In genomic region chr19:33390120-33390907, GRCh38 we compare ENCODE assay signal across 10 cellular contexts. TPM values are rescaled to one million over a fixed set of nuclear protein-coding genes. Genes with fewer than 3 reads are reported as not detected.
DNase-seq lines count a peak whose midpoint lies in the region; ATAC-seq, FAIRE-seq and TF ChIP-seq lines count a peak whose summit lies in the region.
"Had no signal": no experiment of that assay in that cellular context is flagged by ENCODE, and none has a peak within 500 bp of the region (broad histone marks: within the 10 kb centered on the region; RNA-seq: fewer than 3 reads in every experiment).

No MANE protein-coding gene starts in this region.

- H3K36me3 ChIP-seq in IMR-90 (ENCODE audit: control insufficient read depth, insufficient read depth, low read length) (peaks cover 20% of the 10 kb centered on the region), left ventricle myocardium inferior (no peaks in the 10 kb centered on the region), sigmoid colon (peaks cover 0 to 24% (median 2%) of the 10 kb centered on the region in 4 donors)

- peaks cover 3% of the 10 kb centered on the region; the same call in 1 of the 2 replicates for H3K9me1 ChIP-seq in IMR-90 (ENCODE audit: insufficient read depth, low read length)

- in situ Hi-C loops in IMR-90 (cut with MboI; ENCODE audit: low sequenced_read_pairs), result no loop called here

- TF ChIP-seq POLR2A in IMR-90 (IDR thresholded peaks at IDR 0.05; ENCODE audit: low read depth, low read length) (no peak), sigmoid colon (IDR thresholded peaks at IDR 0.05) (no peak)

- H3K9ac ChIP-seq in IMR-90 (ENCODE audit: low read depth, low read length), result no peak overlapping the region

- no peak overlapping the region for H4K5ac ChIP-seq in IMR-90 (ENCODE audit: low read depth, low read length)

- POLR2A ChIA-PET in IMR-90 (lab: Charles Lee; ENCODE audit: unreplicated experiment), result no interaction called here

- FAIRE-seq in urothelium cell line (lab: Jason Lieb, UNC), result no peak

- H4K91ac ChIP-seq in IMR-90 (ENCODE audit: insufficient read depth, low read depth, low read length), result no peak overlapping the region

- H3K18ac ChIP-seq in IMR-90 (ENCODE audit: low read depth, low read length), result no peak overlapping the region

- no peak overlapping the region for H3K56ac ChIP-seq in IMR-90 (ENCODE audit: extremely low read depth, insufficient read depth, low read length)

- peaks cover 3 to 52% of the 10 kb centered on the region in 2 experiments; a peak in 2 of 4 replicates for H3K79me1 ChIP-seq in IMR-90 (ENCODE audit: low read depth in 1 of 2, low read length in 2 of 2)

- H2BK5ac ChIP-seq in IMR-90 (ENCODE audit: low read depth, low read length, poor library complexity, severe bottlenecking), result no peak overlapping the region

- BruUV-seq in IMR-90 (replicated peaks; lab: Mats Ljungman, UMichigan), result no TSS peak

- dilution Hi-C loops in IMR-90 (cut with HindIII; ENCODE audit: low sequenced_read_pairs, unreplicated experiment), result no loop called here

- H3K27me3 ChIP-seq in IMR-90 (ENCODE audit: control insufficient read depth, insufficient read depth, low read length), result no peaks in the 10 kb centered on the region
- H3K27me3 ChIP-seq in left ventricle myocardium inferior (ENCODE audit: low read depth), result no peaks in the 10 kb centered on the region
- no peaks in the 10 kb centered on the region for H3K27me3 ChIP-seq in sigmoid colon

- H2AK9ac ChIP-seq in IMR-90 (replicated peaks; ENCODE audit: low read depth, low read length, poor library complexity), result no peak overlapping the region

- peaks cover 70% of the 10 kb centered on the region for H4K20me1 ChIP-seq in IMR-90 (ENCODE audit: insufficient read depth, low read length)

- H3K14ac ChIP-seq in IMR-90 (replicated peaks; ENCODE audit: low read depth, low read length), result no peak overlapping the region

- DNase-seq in IMR-90 (no peak), amniotic epithelial cell (ENCODE audit: low read depth) (peak; percentile 14), left ventricle myocardium inferior (peak; percentile 69), sigmoid colon (peak; percentile 91), urothelium cell line (ENCODE audit: low spot score) (no peak), HUDEP-2 (lab: John Stamatoyannopoulos, UW; ENCODE audit: unreplicated experiment in 76 of 76) (no peak), omental fat pad (ENCODE audit: low spot score) (no peak)

- TF ChIP-seq CTCF in IMR-90 (conservative IDR thresholded peaks at IDR 0.05; ENCODE audit: low read depth, low read length) (no peak), left ventricle myocardium inferior (IDR thresholded peaks at IDR 0.05; ENCODE audit: borderline replicate concordance) (no peak), sigmoid colon (IDR thresholded peaks at IDR 0.05) (no peak), omental fat pad (IDR thresholded peaks at IDR 0.05) (no peak)

- H2BK120ac ChIP-seq in IMR-90 (ENCODE audit: low read depth, low read length), result no peak overlapping the region

- H2AK5ac ChIP-seq in IMR-90 (ENCODE audit: low read depth, low read length), result no peak overlapping the region

- 57% methylated on average over 3 of the region's 19 CpGs; no CpG with 5 or more reads in 1 of the 2 experiments for WGBS in IMR-90 (ENCODE audit: extremely low coverage in 2 of 2, insufficient read length in 1 of 2), 2 experiments
- WGBS in sigmoid colon, 2 donors, result 40 to 57% methylated on average over 19 of the region's 19 CpGs

- no peak overlapping the region for H2BK15ac ChIP-seq in IMR-90 (ENCODE audit: low read depth, low read length)

- H3K23ac ChIP-seq in IMR-90 (ENCODE audit: low read depth, low read length), result no peak overlapping the region

- no peak overlapping the region for H3K4me3 ChIP-seq in IMR-90 (ENCODE audit: insufficient read depth, low read depth, low read length)
- H3K4me3 ChIP-seq in left ventricle myocardium inferior, result peak overlapping the region; percentile 22
- H3K4me3 ChIP-seq in sigmoid colon, result no peak overlapping the region

- intact Hi-C loops in IMR-90 (cut with micrococcal nuclease), result no loop called here
- intact Hi-C loops in left ventricle myocardium inferior (cut with micrococcal nuclease), result no loop called here
- intact Hi-C loops in sigmoid colon (cut with DNase I), result loop anchor here (2.0 to 5.0 kb wide), 2 partner anchors 16 to 88 kb away; partner anchors contain the start of gene CEBPA

- no peak overlapping the region for H2AFZ ChIP-seq in IMR-90 (replicated peaks; ENCODE audit: low read length, poor library complexity)

- H3K4ac ChIP-seq in IMR-90 (ENCODE audit: low read depth, low read length), result no peak overlapping the region

- H4K8ac ChIP-seq in IMR-90 (ENCODE audit: low read depth in 2 of 2, low read length in 2 of 2), result no peak overlapping the region

- H3K9me3 ChIP-seq in IMR-90 (ENCODE audit: control insufficient read depth, insufficient read depth, low read length) (no peaks in the 10 kb centered on the region), left ventricle myocardium inferior (replicated peaks) (no peaks in the 10 kb centered on the region), sigmoid colon (no peaks in the 10 kb centered on the region)
- H3K9me3 ChIP-seq: Caco-2 had no signal

- H3K4me1 ChIP-seq in IMR-90 (ENCODE audit: control insufficient read depth, insufficient read depth, low read length) (peaks cover 19% of the 10 kb centered on the region), left ventricle myocardium inferior (peaks cover 98% of the 10 kb centered on the region), sigmoid colon (peaks cover 5 to 76% (median 70%) of the 10 kb centered on the region in 4 donors)
- H3K4me1 ChIP-seq: Caco-2 had no signal

- no peak overlapping the region for H2BK20ac ChIP-seq in IMR-90 (ENCODE audit: low read depth, low read length)

- CTCF ChIA-PET in IMR-90 (lab: Yijun Ruan, JAX), result no interaction called here

- ATAC-seq in IMR-90 (ENCODE audit: low read depth) (no peak), GM19324 (IDR thresholded peaks at IDR 0.05; ENCODE audit: low FRiP score, unreplicated experiment) (no peak), omental fat pad (ENCODE audit: low FRiP score) (no peak)
- ATAC-seq: natural killer cell treated with Interleukin-12 subunit alpha and Interleukin-12 subunit beta and Interleukin-15 and Interleukin-18, amount 100 ng/mL, for 72 hours had no signal

- no peak overlapping the region for H3K27ac ChIP-seq in IMR-90 (ENCODE audit: insufficient read depth, low read length)
- peak overlapping the region; percentile 87 for H3K27ac ChIP-seq in left ventricle myocardium inferior (replicated peaks)
- peak overlapping the region; percentile 67 to 86 (median 81) for H3K27ac ChIP-seq in sigmoid colon

- TF ChIP-seq EP300 in sigmoid colon (IDR thresholded peaks at IDR 0.05), result peak in 2 of 4 donors; percentile 39 to 73

- no peak for TF ChIP-seq RAD21 in IMR-90 (IDR thresholded peaks at IDR 0.05; ENCODE audit: low read length)

- no peak overlapping the region for H3K4me2 ChIP-seq in IMR-90 (ENCODE audit: low read depth, low read length)

TF ChIP-seq in IMR-90, 13 proteins besides CTCF, POLR2A, EP300 and RAD21:
- TF ChIP-seq CEBPB (IDR thresholded peaks at IDR 0.05; ENCODE audit: low read depth, low read length) (peak; percentile 78), NFE2L2 (IDR thresholded peaks at IDR 0.05; ENCODE audit: low read depth, low read length) (no peak)

RNA-seq across cellular contexts. Expression of gene CEBPG, which starts 16.8 kb away (rescaled TPM):
- total RNA-seq in IMR-90 (2012; rRNA removed) (14.3 and 21.1 TPM in 2 replicates), left ventricle myocardium inferior (13.0 TPM), sigmoid colon (10 to 100 TPM; 18.6 to 27.8 (median 23.0) TPM), omental fat pad (10 to 100 TPM; 19.4 to 41.1 (median 30.0) TPM)
- polyA plus RNA-seq in IMR-90 (2012; rRNA removed) (7.9 and 9.2 TPM in 2 replicates), sigmoid colon (10 to 100 TPM; 44.2 to 84.6 (median 64.9) TPM)
- polyA plus RNA-seq in IMR-90 (2012; cell fraction: cytosol; rRNA removed), result 2.9 and 4.9 TPM in 2 replicates
- polyA plus RNA-seq in IMR-90 (2012; cell fraction: nucleus; rRNA removed; ENCODE audit: low replicate concordance), result 2.6 and 13.3 TPM in 2 replicates

Comparison
In these comparisons a context has a peak if more than half of its experiments do, and no peak if none do; other contexts are left out.
1. DNase-seq: peak in amniotic epithelial cell (single experiment), left ventricle myocardium inferior (single experiment) and sigmoid colon (single experiment); none in IMR-90 (single experiment), urothelium cell line (single experiment), HUDEP-2 (0 of 76) and omental fat pad (single experiment).